In genomic region chr11:57527056-57527631, GRCh38 we compare ENCODE assay signal across 8 cellular contexts. TPM values are rescaled to one million over a fixed set of nuclear protein-coding genes. Genes with fewer than 3 reads are reported as not detected.
DNase-seq lines count a peak whose midpoint lies in the region; ATAC-seq, FAIRE-seq and TF ChIP-seq lines count a peak whose summit lies in the region.

No MANE protein-coding gene starts in this region.

- peaks cover 39% of the 10 kb centered on the region for H3K4me1 ChIP-seq in HepG2 (ENCODE audit: insufficient read depth, low read length)

- TF ChIP-seq CTCF in HepG2 (CRISPR knock-in tag; IDR thresholded peaks at IDR 0.05): peak; percentile 97

- no peak overlapping the region for H2AFZ ChIP-seq in HepG2 (ENCODE audit: low read length)

- no peak overlapping the region for H3K4me2 ChIP-seq in HepG2 (ENCODE audit: low read depth, low read length)

- peaks cover 0 to 5% of the 10 kb centered on the region in 2 experiments; a peak in 1 of 5 replicates for H3K36me3 ChIP-seq in HepG2 (replicated peaks in 1 of 2; ENCODE audit: control insufficient read depth in 1 of 2, insufficient read depth in 2 of 2, low read length in 2 of 2)

- no TSS peak for BruUV-seq in HepG2 (replicated peaks; lab: Mats Ljungman, UMichigan)

- H3K27ac ChIP-seq in HepG2 (ENCODE audit: extremely low read length, insufficient read depth, low read length): no peak overlapping the region

- H3K79me2 ChIP-seq in HepG2 (ENCODE audit: insufficient read depth, low read length): peaks cover 13% of the 10 kb centered on the region

- intact Hi-C loops in HepG2 (cut with micrococcal nuclease; ENCODE audit: unreplicated experiment): loop anchor here (1.0 kb wide), 4 partner anchors 34 to 182 kb away; no protein-coding TSS in a partner anchor

- TF ChIP-seq POLR2A in HepG2 (IDR thresholded peaks at IDR 0.05; ENCODE audit: insufficient read depth in 1 of 2, low read depth in 2 of 2, low read length in 2 of 2): 0 out of 4 replicates have a peak, but pooled peaks of 1 of the 2 experiments have one; percentile 4

- FAIRE-seq in HepG2 (lab: Jason Lieb, UNC): peak; percentile 94

- H3K27me3 ChIP-seq in HepG2 (ENCODE audit: control insufficient read depth in 1 of 2, insufficient read depth in 2 of 2, low read length in 2 of 2): peaks cover 0 to 5% of the 10 kb centered on the region in 2 experiments; a peak in 1 of 5 replicates

- TF ChIP-seq RAD21 in HepG2 (CRISPR knock-in tag; IDR thresholded peaks at IDR 0.05): peak; percentile 95

- in situ Hi-C loops in HepG2 (cut with HindIII; ENCODE audit: extremely low pct_ligation_motif_present, low pct_unique_long_range_greater_than_20kb): loop anchor here (5.0 kb wide), 1 partner anchor 35 kb away; no protein-coding TSS in a partner anchor

- no peak overlapping the region for H3K4me3 ChIP-seq in HepG2 (replicated peaks in 1 of 3; ENCODE audit: insufficient read depth in 1 of 3, low read depth in 2 of 3, low read length in 3 of 3)

- ATAC-seq in HepG2: peak; percentile 32
- ATAC-seq in GM19467 (IDR thresholded peaks at IDR 0.05; ENCODE audit: unreplicated experiment): no peak

- no peaks in the 10 kb centered on the region for H4K20me1 ChIP-seq in HepG2 (ENCODE audit: insufficient read depth, low read length)

- POLR2A ChIA-PET in HepG2 (lab: Yijun Ruan, JAX): interaction anchor here (1.0 to 5.2 kb wide), 7 partner anchors 12 to 69 kb away, joined by 3 to 42 read pairs (median 9); partner anchors contain the start of genes RTN4RL2 and SLC43A1

- no peaks in the 10 kb centered on the region for H3K9me3 ChIP-seq in HepG2 (ENCODE audit: low read length)

- CTCF ChIA-PET in HepG2 (lab: Yijun Ruan, JAX; ENCODE audit: low intra/inter-chr PET ratio, low total read pairs): interaction anchor here (1.1 to 3.0 kb wide), 5 partner anchors 20 to 182 kb away, joined by 3 to 101 read pairs (median 7); partner anchors contain the start of gene RTN4RL2

- WGBS in HepG2 (ENCODE audit: low lambda C conversion rate): 19% methylated on average over 7 of the region's 7 CpGs

- TF ChIP-seq EP300 in HepG2 (IDR thresholded peaks at IDR 0.05; ENCODE audit: low read depth in 2 of 2, low read length in 2 of 2) (no peak), HepG2 (CRISPR knock-in tag; IDR thresholded peaks at IDR 0.05; ENCODE audit: borderline replicate concordance) (no peak)

- DNase-seq in NCI-H1436 (lab: John Stamatoyannopoulos, UW) (peak; percentile 50), NCI-H1436 treated with DMSO at 0.1 percent for 48 hours (lab: John Stamatoyannopoulos, UW) (no peak), NCI-H2107 (lab: John Stamatoyannopoulos, UW) (peak; percentile 50), cerebellar cortex (ENCODE audit: low spot score) (peak; percentile 71), HepG2 (ENCODE audit: low spot score) (peak; percentile 64)
- peak; percentile 37 for DNase-seq in activated CD4-positive, CD25-positive, alpha-beta regulatory T cell treated with anti-CD3 and anti-CD28 coated beads, Interleukin-2, amount 50 U/mL, for 16 hours (ENCODE audit: low read depth, low spot score)
- DNase-seq in stimulated activated CD4-positive, alpha-beta T cell treated with anti-CD3 and anti-CD28 coated beads, TNF-alpha, amount 100 ng/mL, for 48 hours (ENCODE audit: low read depth in 3 of 3): peak in 2 of 3 donors; percentile 62 to 65

- 0 out of 2 replicates have a peak overlapping the region, but pooled peaks have one; percentile 16 for H3K9ac ChIP-seq in HepG2 (ENCODE audit: insufficient read depth, low read depth, low read length)

RNA-seq across cellular contexts. Expression of gene TIMM10, which starts 3.4 kb away (rescaled TPM):
- 82.2 and 103 TPM in 2 replicates for total RNA-seq in HepG2 (2016; rRNA removed; fragmentation: Illumina TruSeq; extraction: Trizol)
- total RNA-seq in HepG2 (2016; cell fraction: cytosol; rRNA removed; fragmentation: Illumina TruSeq; extraction: Trizol; ENCODE audit: low read depth): 40.9 and 52.7 TPM in 2 replicates
- 87.8 and 108 TPM in 2 replicates for total RNA-seq in HepG2 (2016; cell fraction: insoluble cytoplasmic fraction; rRNA removed; fragmentation: Illumina TruSeq; extraction: Trizol)
- 48.0 and 65.2 TPM in 2 replicates for total RNA-seq in HepG2 (2016; cell fraction: membrane; rRNA removed; fragmentation: Illumina TruSeq; extraction: Trizol)
- total RNA-seq in HepG2 (2016; cell fraction: nucleus; rRNA removed; fragmentation: Illumina TruSeq; extraction: Trizol): 27.4 and 31.3 TPM in 2 replicates
- 56.3 and 67.8 TPM in 2 replicates for polyA plus RNA-seq in HepG2 (2011; rRNA removed)
- polyA plus RNA-seq in HepG2 (2011; cell fraction: cytosol; rRNA removed): 81.8 and 94.3 TPM in 2 replicates
- polyA plus RNA-seq in HepG2 (2011; cell fraction: nucleus; rRNA removed): 18.2 and 20.2 TPM in 2 replicates
- 46.7 and 55.3 TPM in 2 replicates for polyA plus RNA-seq in HepG2 (2012)
- 53.7 and 66.6 TPM in 2 replicates for polyA plus RNA-seq in HepG2 (2016; cell fraction: cytosol; fragmentation: Illumina TruSeq; extraction: Trizol; ENCODE audit: low read depth)
- 106 and 130 TPM in 2 replicates for polyA plus RNA-seq in HepG2 (2016; cell fraction: insoluble cytoplasmic fraction; fragmentation: Illumina TruSeq; extraction: Trizol; ENCODE audit: low read depth)
- 52.5 and 68.9 TPM in 2 replicates for polyA plus RNA-seq in HepG2 (2016; cell fraction: membrane; fragmentation: Illumina TruSeq; extraction: Trizol; ENCODE audit: low read depth)
- 53.7 and 58.9 TPM in 2 replicates for polyA plus RNA-seq in HepG2 (2016; cell fraction: nucleus; fragmentation: Illumina TruSeq; extraction: Trizol; ENCODE audit: insufficient read depth, low read depth)
- polyA minus RNA-seq in HepG2 (2011; rRNA and poly(A)+ RNA removed; ENCODE audit: low replicate concordance): 28.3 and 58.4 TPM in 2 replicates
- polyA minus RNA-seq in HepG2 (2011; cell fraction: cytosol; rRNA and poly(A)+ RNA removed): 7.7 and 8.8 TPM in 2 replicates
- 11.8 and 13.6 TPM in 2 replicates for polyA minus RNA-seq in HepG2 (2011; cell fraction: nucleus; rRNA and poly(A)+ RNA removed)

RNA-seq across cellular contexts. Expression of gene SMTNL1, which starts 10.3 kb away (rescaled TPM):
- not detected in 2 replicates for total RNA-seq in HepG2 (2016; rRNA removed; fragmentation: Illumina TruSeq; extraction: Trizol)
- total RNA-seq in HepG2 (2016; cell fraction: cytosol; rRNA removed; fragmentation: Illumina TruSeq; extraction: Trizol; ENCODE audit: low read depth): not detected in 2 replicates
- total RNA-seq in HepG2 (2016; cell fraction: insoluble cytoplasmic fraction; rRNA removed; fragmentation: Illumina TruSeq; extraction: Trizol): not detected in 2 replicates
- not detected in 2 replicates for total RNA-seq in HepG2 (2016; cell fraction: membrane; rRNA removed; fragmentation: Illumina TruSeq; extraction: Trizol)
- not detected in 2 replicates for total RNA-seq in HepG2 (2016; cell fraction: nucleus; rRNA removed; fragmentation: Illumina TruSeq; extraction: Trizol)
- polyA plus RNA-seq in HepG2 (2011; rRNA removed): 0.04 TPM in 1 of 2 replicates, not detected in the other
- polyA plus RNA-seq in HepG2 (2011; cell fraction: cytosol; rRNA removed): not detected in 2 replicates
- not detected in 2 replicates for polyA plus RNA-seq in HepG2 (2011; cell fraction: nucleus; rRNA removed)
- polyA plus RNA-seq in HepG2 (2012): not detected in 2 replicates
- polyA plus RNA-seq in HepG2 (2016; cell fraction: cytosol; fragmentation: Illumina TruSeq; extraction: Trizol; ENCODE audit: low read depth): not detected in 2 replicates
- not detected in 2 replicates for polyA plus RNA-seq in HepG2 (2016; cell fraction: insoluble cytoplasmic fraction; fragmentation: Illumina TruSeq; extraction: Trizol; ENCODE audit: low read depth)
- not detected in 2 replicates for polyA plus RNA-seq in HepG2 (2016; cell fraction: membrane; fragmentation: Illumina TruSeq; extraction: Trizol; ENCODE audit: low read depth)
- polyA plus RNA-seq in HepG2 (2016; cell fraction: nucleus; fragmentation: Illumina TruSeq; extraction: Trizol; ENCODE audit: insufficient read depth, low read depth): not detected in 2 replicates
- polyA minus RNA-seq in HepG2 (2011; rRNA and poly(A)+ RNA removed; ENCODE audit: low replicate concordance): not detected in 2 replicates
- polyA minus RNA-seq in HepG2 (2011; cell fraction: cytosol; rRNA and poly(A)+ RNA removed): not detected in 2 replicates
- not detected in 2 replicates for polyA minus RNA-seq in HepG2 (2011; cell fraction: nucleus; rRNA and poly(A)+ RNA removed)

RNA-seq across cellular contexts. Expression of gene SLC43A1, which starts 11.6 kb away (rescaled TPM):
- 40.0 and 72.3 TPM in 2 replicates for total RNA-seq in HepG2 (2016; rRNA removed; fragmentation: Illumina TruSeq; extraction: Trizol)
- 44.5 and 47.1 TPM in 2 replicates for total RNA-seq in HepG2 (2016; cell fraction: cytosol; rRNA removed; fragmentation: Illumina TruSeq; extraction: Trizol; ENCODE audit: low read depth)
- 32.3 and 72.1 TPM in 2 replicates for total RNA-seq in HepG2 (2016; cell fraction: insoluble cytoplasmic fraction; rRNA removed; fragmentation: Illumina TruSeq; extraction: Trizol)
- total RNA-seq in HepG2 (2016; cell fraction: membrane; rRNA removed; fragmentation: Illumina TruSeq; extraction: Trizol): 63.3 and 69.6 TPM in 2 replicates
- 64.1 and 81.7 TPM in 2 replicates for total RNA-seq in HepG2 (2016; cell fraction: nucleus; rRNA removed; fragmentation: Illumina TruSeq; extraction: Trizol)
- 87.6 and 124 TPM in 2 replicates for polyA plus RNA-seq in HepG2 (2011; rRNA removed)
- polyA plus RNA-seq in HepG2 (2011; cell fraction: cytosol; rRNA removed): 96.8 and 105 TPM in 2 replicates
- 190 and 210 TPM in 2 replicates for polyA plus RNA-seq in HepG2 (2011; cell fraction: nucleus; rRNA removed)
- 61.9 and 91.6 TPM in 2 replicates for polyA plus RNA-seq in HepG2 (2012)
- 41.6 and 44.0 TPM in 2 replicates for polyA plus RNA-seq in HepG2 (2016; cell fraction: cytosol; fragmentation: Illumina TruSeq; extraction: Trizol; ENCODE audit: low read depth)
- polyA plus RNA-seq in HepG2 (2016; cell fraction: insoluble cytoplasmic fraction; fragmentation: Illumina TruSeq; extraction: Trizol; ENCODE audit: low read depth): 33.2 and 41.2 TPM in 2 replicates
- 58.0 and 63.5 TPM in 2 replicates for polyA plus RNA-seq in HepG2 (2016; cell fraction: membrane; fragmentation: Illumina TruSeq; extraction: Trizol; ENCODE audit: low read depth)
- polyA plus RNA-seq in HepG2 (2016; cell fraction: nucleus; fragmentation: Illumina TruSeq; extraction: Trizol; ENCODE audit: insufficient read depth, low read depth): 111 TPM in 2 replicates
- 1.5 and 247 TPM in 2 replicates for polyA minus RNA-seq in HepG2 (2011; rRNA and poly(A)+ RNA removed; ENCODE audit: low replicate concordance)
- polyA minus RNA-seq in HepG2 (2011; cell fraction: cytosol; rRNA and poly(A)+ RNA removed): 58.2 and 68.6 TPM in 2 replicates
- polyA minus RNA-seq in HepG2 (2011; cell fraction: nucleus; rRNA and poly(A)+ RNA removed): 75.4 and 86.5 TPM in 2 replicates

RNA-seq across cellular contexts. Expression of gene UBE2L6, which starts 40.3 kb away (rescaled TPM):
- total RNA-seq in HepG2 (2016; rRNA removed; fragmentation: Illumina TruSeq; extraction: Trizol): 30.3 and 37.6 TPM in 2 replicates
- total RNA-seq in HepG2 (2016; cell fraction: cytosol; rRNA removed; fragmentation: Illumina TruSeq; extraction: Trizol; ENCODE audit: low read depth): 17.4 and 20.5 TPM in 2 replicates
- 27.8 and 37.8 TPM in 2 replicates for total RNA-seq in HepG2 (2016; cell fraction: insoluble cytoplasmic fraction; rRNA removed; fragmentation: Illumina TruSeq; extraction: Trizol)
- 26.3 and 29.3 TPM in 2 replicates for total RNA-seq in HepG2 (2016; cell fraction: membrane; rRNA removed; fragmentation: Illumina TruSeq; extraction: Trizol)
- 9.1 and 12.2 TPM in 2 replicates for total RNA-seq in HepG2 (2016; cell fraction: nucleus; rRNA removed; fragmentation: Illumina TruSeq; extraction: Trizol)
- polyA plus RNA-seq in HepG2 (2011; rRNA removed): 30.4 and 38.3 TPM in 2 replicates
- 42.3 and 44.9 TPM in 2 replicates for polyA plus RNA-seq in HepG2 (2011; cell fraction: cytosol; rRNA removed)
- polyA plus RNA-seq in HepG2 (2011; cell fraction: nucleus; rRNA removed): 12.0 and 15.7 TPM in 2 replicates
- polyA plus RNA-seq in HepG2 (2012): 27.5 and 35.0 TPM in 2 replicates
- 27.4 and 32.1 TPM in 2 replicates for polyA plus RNA-seq in HepG2 (2016; cell fraction: cytosol; fragmentation: Illumina TruSeq; extraction: Trizol; ENCODE audit: low read depth)
- polyA plus RNA-seq in HepG2 (2016; cell fraction: insoluble cytoplasmic fraction; fragmentation: Illumina TruSeq; extraction: Trizol; ENCODE audit: low read depth): 54.7 and 56.6 TPM in 2 replicates
- 33.1 and 34.4 TPM in 2 replicates for polyA plus RNA-seq in HepG2 (2016; cell fraction: membrane; fragmentation: Illumina TruSeq; extraction: Trizol; ENCODE audit: low read depth)
- 19.0 and 19.8 TPM in 2 replicates for polyA plus RNA-seq in HepG2 (2016; cell fraction: nucleus; fragmentation: Illumina TruSeq; extraction: Trizol; ENCODE audit: insufficient read depth, low read depth)
- polyA minus RNA-seq in HepG2 (2011; rRNA and poly(A)+ RNA removed; ENCODE audit: low replicate concordance): 2.5 and 57.1 TPM in 2 replicates
- 10.2 and 16.3 TPM in 2 replicates for polyA minus RNA-seq in HepG2 (2011; cell fraction: cytosol; rRNA and poly(A)+ RNA removed)
- polyA minus RNA-seq in HepG2 (2011; cell fraction: nucleus; rRNA and poly(A)+ RNA removed): 3.5 and 6.6 TPM in 2 replicates
